31 cellular contexts compared by ENCODE assay signal in the genomic region with DNA sequence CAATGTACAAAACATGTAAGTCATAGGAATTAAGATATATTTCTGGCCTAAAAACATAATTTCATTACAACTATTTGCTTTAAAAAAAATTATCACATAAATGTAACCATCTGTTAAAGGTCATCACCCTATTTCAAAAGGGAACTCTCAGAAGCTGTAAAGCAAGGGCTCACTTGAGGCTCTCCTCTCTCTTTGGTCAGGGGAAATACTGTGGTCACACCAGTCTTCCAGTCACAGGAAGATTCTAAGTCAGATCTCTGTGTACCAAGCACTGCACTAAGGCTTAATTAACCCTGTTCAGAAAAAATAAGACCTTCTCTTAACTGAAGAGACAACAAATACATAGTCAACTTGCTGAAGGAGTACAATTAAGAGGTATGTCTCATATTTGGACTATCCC.
"Had no signal": no experiment of that assay in that cellular context is flagged by ENCODE, and none has a peak within 500 bp of the region (broad histone marks: within the 10 kb centered on the region; RNA-seq: fewer than 3 reads in every experiment).

No MANE protein-coding gene starts in this region.

- H3K79me2 ChIP-seq: parathyroid adenoma had no signal

- H3K36me3 ChIP-seq: brain microvascular endothelial cell, gastroesophageal sphincter, sigmoid colon, stomach, thyroid gland, upper lobe of left lung, vagina had no signal

- H3K27me3 ChIP-seq: brain microvascular endothelial cell, gastroesophageal sphincter, sigmoid colon, stomach, thyroid gland, upper lobe of left lung, vagina had no signal

- H3K4me2 ChIP-seq: smooth muscle cell had no signal

- FAIRE-seq: astrocyte, keratinocyte had no signal

- H3K4me1 ChIP-seq: gastroesophageal sphincter, parathyroid adenoma, psoas muscle, sigmoid colon, stomach, thyroid gland, upper lobe of left lung, vagina had no signal

- H3K9ac ChIP-seq: parathyroid adenoma had no signal

- H3K27ac ChIP-seq: brain microvascular endothelial cell, gastroesophageal sphincter, parathyroid adenoma, psoas muscle, sigmoid colon, stomach, thyroid gland, upper lobe of left lung, vagina had no signal

- ATAC-seq: effector memory CD8-positive, alpha-beta T cell; gastroesophageal sphincter; left cardiac atrium; naive thymus-derived CD8-positive, alpha-beta T cell; psoas muscle; stimulated activated naive B cell treated with anti-CD40 and anti-IgM and Interleukin-4, amounts not matched to agents 10 μg/mL and 1 μg/mL and 100 μg/mL, for 72 hours had no signal

- H3K4me3 ChIP-seq: gastroesophageal sphincter, psoas muscle, sigmoid colon, smooth muscle cell, stomach, thyroid gland, upper lobe of left lung, vagina had no signal

- DNase-seq: activated CD4-positive, alpha-beta memory T cell treated with anti-CD3 and anti-CD28 coated beads, Interleukin-2, amount 10 ng/mL, durations not matched to agents 7 days and 5 days; activated CD4-positive, alpha-beta T cell treated with anti-CD3 and anti-CD28 coated beads for 1 hour; activated CD4-positive, alpha-beta T cell treated with anti-CD3 and anti-CD28 coated beads, Interleukin-2, amount 10 ng/mL, durations not matched to agents 7 days and 5 days; activated CD8-positive, alpha-beta memory T cell treated with anti-CD3 and anti-CD28 coated beads, Interleukin-2, amount 50 U/mL, for 48 hours; activated gamma-delta T cell treated with Interleukin-2 at 50 U/mL for 16 hours; activated naive CD4-positive, alpha-beta T cell treated with anti-CD3 and anti-CD28 coated beads, Interleukin-2, amount 50 U/mL, for 16 hours; activated T-cell treated with anti-CD3 and anti-CD28 coated beads, Interleukin-2, amount 50 U/mL, for 24 hours; amniotic stem cell; brain microvascular endothelial cell; cortex of kidney; effector memory CD8-positive, alpha-beta T cell; erythroblast; hippocampal formation; left cardiac atrium; naive thymus-derived CD8-positive, alpha-beta T cell; nucleus accumbens; psoas muscle; sigmoid colon; stimulated activated CD4-positive, alpha-beta T cell treated with anti-CD3 and anti-CD28 coated beads, Interleukin-1b, Interleukin-23, amount 100 ng/mL, for 48 hours; stimulated activated CD4-positive, alpha-beta T cell treated with anti-CD3 and anti-CD28 coated beads, Interleukin-4, amount 100 ng/mL, for 4 hours; stimulated activated CD8-positive, alpha-beta memory T cell treated with anti-CD3 and anti-CD28 coated beads, Interleukin-4, amount 100 ng/mL, for 48 hours; stimulated activated naive B cell treated with anti-CD40 and anti-IgM and Interleukin-4, amounts not matched to agents 10 μg/mL and 1 μg/mL and 100 μg/mL, for 72 hours; stomach; thyroid gland; upper lobe of left lung had no signal

- H3K9me3 ChIP-seq: gastroesophageal sphincter, psoas muscle, sigmoid colon, stomach, thyroid gland, upper lobe of left lung, vagina had no signal

- H2AFZ ChIP-seq: parathyroid adenoma had no signal
